ENCODE assay signal across 27 cellular contexts in the genomic region with DNA sequence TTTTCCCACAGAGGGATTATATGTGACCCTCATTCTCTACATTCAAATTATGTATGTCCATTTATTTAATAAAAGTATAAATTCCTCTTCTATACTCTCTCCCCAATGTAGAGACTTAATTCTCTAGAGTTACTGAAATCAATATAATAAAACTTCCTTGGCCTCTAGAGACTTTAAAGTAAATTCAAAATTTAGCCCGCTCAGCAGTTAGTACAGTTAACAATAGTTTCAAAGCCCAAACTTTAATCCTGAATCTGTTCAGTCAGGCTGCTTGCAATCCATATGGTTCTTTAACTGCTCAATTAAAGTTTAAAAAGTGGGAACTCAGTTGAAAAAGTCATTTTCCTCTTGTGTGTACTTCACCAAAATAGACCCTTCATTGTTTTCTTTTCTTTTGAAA.
"Had no signal": no experiment of that assay in that cellular context is flagged by ENCODE, and none has a peak within 500 bp of the region (broad histone marks: within the 10 kb centered on the region; RNA-seq: fewer than 3 reads in every experiment).

No MANE protein-coding gene starts in this region.

- H3K36me3 ChIP-seq: colonic mucosa, esophagus muscularis mucosa, esophagus squamous epithelium, gastrocnemius medialis, gastroesophageal sphincter, heart left ventricle, heart right ventricle had no signal

- H3K27me3 ChIP-seq: colonic mucosa, dorsolateral prefrontal cortex, esophagus muscularis mucosa, esophagus squamous epithelium, foreskin keratinocyte, gastrocnemius medialis, gastroesophageal sphincter, heart left ventricle, heart right ventricle had no signal

- H3K27ac ChIP-seq: colonic mucosa, coronary artery, dorsolateral prefrontal cortex, epithelial cell of prostate, esophagus muscularis mucosa, esophagus squamous epithelium, foreskin keratinocyte, gastrocnemius medialis, gastroesophageal sphincter, heart left ventricle, heart right ventricle had no signal

- ATAC-seq: effector memory CD8-positive, alpha-beta T cell; esophagus mucosa; foreskin keratinocyte; gastrocnemius medialis; gastroesophageal sphincter; heart left ventricle; heart right ventricle had no signal

- FAIRE-seq: colon, endometrium, endothelial cell of umbilical vein, frontal cortex had no signal

- H3K4me3 ChIP-seq: colonic mucosa, coronary artery, dorsolateral prefrontal cortex, esophagus muscularis mucosa, esophagus squamous epithelium, gastrocnemius medialis, gastroesophageal sphincter, heart left ventricle, heart right ventricle had no signal

- H3K4me1 ChIP-seq: colonic mucosa, esophagus muscularis mucosa, esophagus squamous epithelium, foreskin keratinocyte, gastrocnemius medialis, gastroesophageal sphincter, heart left ventricle, heart right ventricle had no signal

- DNase-seq: colonic mucosa; cortex of kidney; dermis blood vessel endothelial cell; dorsolateral prefrontal cortex; effector CD4-positive, alpha-beta T cell; effector CD8-positive, alpha-beta T cell; effector memory CD4-positive, alpha-beta T cell; effector memory CD8-positive, alpha-beta T cell; endodermal cell; erythroblast; esophagus squamous epithelium; foreskin keratinocyte; foreskin melanocyte; gastrocnemius medialis; glutamatergic neuron; head of caudate nucleus; heart left ventricle; heart right ventricle had no signal

- H3K9me3 ChIP-seq: colonic mucosa, gastrocnemius medialis had no signal
